ENCODE assay signal across 1 cellular context in the genomic region with DNA sequence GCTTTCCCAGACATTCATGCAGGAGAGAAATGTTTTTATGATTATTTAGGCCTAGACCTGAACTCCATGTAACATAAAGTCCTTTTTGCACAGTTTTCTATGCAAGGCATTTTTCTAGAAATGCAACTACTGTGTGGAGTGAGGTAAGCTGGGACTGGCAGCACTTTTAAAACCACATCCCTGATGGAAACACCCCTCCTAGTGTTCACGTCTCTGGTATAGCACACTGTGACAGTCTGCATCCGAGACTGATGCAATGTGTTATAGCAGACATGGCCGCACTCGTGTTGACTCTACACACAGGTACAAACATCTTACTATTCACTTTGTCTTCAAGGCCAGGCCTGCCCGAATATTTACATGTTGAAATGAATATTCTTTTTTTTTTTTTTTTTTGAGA.
TF ChIP-seq lines count a peak whose summit lies in the region.

No MANE protein-coding gene starts in this region.

TF ChIP-seq in K562, 482 proteins besides CTCF, POLR2A, EP300 and RAD21:
- TF ChIP-seq, protein P1, sequence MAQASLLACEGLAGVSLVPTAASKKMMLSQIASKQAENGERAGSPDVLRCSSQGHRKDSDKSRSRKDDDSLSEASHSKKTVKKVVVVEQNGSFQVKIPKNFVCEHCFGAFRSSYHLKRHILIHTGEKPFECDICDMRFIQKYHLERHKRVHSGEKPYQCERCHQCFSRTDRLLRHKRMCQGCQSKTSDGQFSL (CRISPR knock-in tag; IDR thresholded peaks at IDR 0.05), result no peak
- TF ChIP-seq, protein P1 (tag; IDR thresholded peaks at IDR 0.05), result no peak
- TF ChIP-seq ZNF699 (CRISPR knock-in tag; IDR thresholded peaks at IDR 0.05; ENCODE audit: insufficient replicate concordance), result no peak
- no peak for TF ChIP-seq GTF2A2 (tag; IDR thresholded peaks at IDR 0.05)
- TF ChIP-seq ZSCAN29 (IDR thresholded peaks at IDR 0.05), result no peak
- no peak for TF ChIP-seq RBM39 (optimal IDR thresholded peaks at IDR 0.05; ENCODE audit: low read depth, low read length)
- TF ChIP-seq GTF2F1 (IDR thresholded peaks at IDR 0.05; ENCODE audit: low read depth, low read length), result no peak
- TF ChIP-seq ZNF24 (IDR thresholded peaks at IDR 0.05), result no peak
- TF ChIP-seq RHOXF2B (CRISPR knock-in tag; conservative IDR thresholded peaks at IDR 0.05), result no peak
- no peak for TF ChIP-seq ARID2 (IDR thresholded peaks at IDR 0.05)
- no peak for TF ChIP-seq SP1 (CRISPR knock-in tag; IDR thresholded peaks at IDR 0.05)
- TF ChIP-seq FOXA3 (CRISPR knock-in tag; conservative IDR thresholded peaks at IDR 0.05 in 1 of 2, IDR thresholded peaks at IDR 0.05 in 1 of 2), result no peak
- TF ChIP-seq MIER1 (IDR thresholded peaks at IDR 0.05; ENCODE audit: low read depth), result no peak
- no peak for TF ChIP-seq CBX8 (IDR thresholded peaks at IDR 0.05; ENCODE audit: borderline replicate concordance, extremely low read depth, low read depth, low read length, poor library complexity, severe bottlenecking)
- no peak for TF ChIP-seq SMARCA4 (IDR thresholded peaks at IDR 0.05)
- no peak for TF ChIP-seq ZNF274 (IDR thresholded peaks at IDR 0.05; ENCODE audit: borderline replicate concordance, low read depth, low read length)
